ENCODE assay signal across 1 cellular context in the genomic region with DNA sequence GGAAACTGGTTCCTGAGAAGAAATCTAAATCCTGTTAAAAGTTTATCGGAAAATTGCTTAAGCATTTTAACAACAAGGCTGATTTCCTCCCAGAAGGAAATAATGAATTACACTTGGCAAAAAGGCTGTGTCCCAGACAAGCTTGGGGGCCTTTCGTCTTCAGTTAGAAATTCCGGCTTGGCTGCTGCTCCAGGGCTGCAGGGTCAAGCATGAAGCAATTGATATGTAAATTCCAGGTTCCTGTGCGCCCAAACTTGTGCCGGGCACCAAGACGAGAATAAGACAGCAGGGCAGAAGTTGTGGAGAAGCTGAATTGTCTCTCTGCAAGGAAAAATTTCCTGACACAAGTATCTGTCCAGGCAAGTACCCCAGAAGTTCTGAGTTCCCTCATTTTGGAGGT.
TF ChIP-seq lines count a peak whose summit lies in the region.

No MANE protein-coding gene starts in this region.

TF ChIP-seq in H1, 55 proteins besides CTCF, POLR2A, EP300 and RAD21:
- TF ChIP-seq JUND (IDR thresholded peaks at IDR 0.05; ENCODE audit: low read length), result no peak
- peak; percentile 65 for TF ChIP-seq TEAD4 (IDR thresholded peaks at IDR 0.05; ENCODE audit: low read depth, low read length)
- TF ChIP-seq RBBP5 (IDR thresholded peaks at IDR 0.05; ENCODE audit: borderline replicate concordance, low read depth, low read length), result no peak
